34 cellular contexts compared by ENCODE assay signal in the genomic region with DNA sequence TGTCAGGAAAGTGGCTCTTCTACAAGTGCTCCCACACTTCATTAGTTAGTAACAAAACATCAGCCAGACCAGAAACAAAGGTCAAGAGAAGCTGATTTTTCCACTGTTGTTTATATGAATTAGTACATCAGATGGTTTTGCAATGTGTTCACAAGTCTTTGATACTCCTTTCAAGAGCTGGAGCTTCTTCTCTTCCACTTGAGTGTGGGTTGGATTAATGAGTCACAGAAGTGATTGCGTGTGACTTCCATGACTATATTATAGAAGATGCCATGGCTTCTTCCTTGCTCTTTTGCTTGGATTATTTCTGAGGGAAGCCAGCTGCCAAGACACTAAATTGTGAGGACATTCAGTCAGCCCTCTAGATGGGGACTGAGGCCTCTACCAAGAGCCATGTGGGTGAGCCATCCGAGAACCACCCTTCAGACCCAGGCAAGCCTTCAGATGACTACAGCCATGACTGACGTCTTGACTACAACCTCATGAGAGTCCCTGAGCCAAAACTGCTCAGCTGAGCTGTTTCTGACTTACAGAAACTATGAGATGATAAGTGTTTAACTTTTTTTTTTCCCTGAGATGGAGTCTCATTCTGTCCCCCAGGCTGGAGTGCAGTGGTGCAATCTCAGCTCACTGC. TPM values are rescaled to one million over a fixed set of nuclear protein-coding genes. Genes with fewer than 3 reads are reported as not detected.
DNase-seq lines count a peak whose midpoint lies in the region; ATAC-seq and TF ChIP-seq lines count a peak whose summit lies in the region.
"Had no signal": no experiment of that assay in that cellular context is flagged by ENCODE, and none has a peak within 500 bp of the region (broad histone marks: within the 10 kb centered on the region; RNA-seq: fewer than 3 reads in every experiment).

No MANE protein-coding gene starts in this region.

- H3K9me3 ChIP-seq in fibroblast of lung (ENCODE audit: control insufficient read depth, insufficient read depth, low read depth, low read length): no peaks in the 10 kb centered on the region
- H3K9me3 ChIP-seq: upper lobe of left lung had no signal

- TF ChIP-seq CTCF in VCaP (conservative IDR thresholded peaks at IDR 0.05): no peak
- TF ChIP-seq CTCF in fibroblast of lung (conservative IDR thresholded peaks at IDR 0.05 in 1 of 2, IDR thresholded peaks at IDR 0.05 in 1 of 2; ENCODE audit: low read depth in 1 of 2, low read length in 2 of 2): no peak
- TF ChIP-seq CTCF in GM20000 (IDR thresholded peaks at IDR 0.05; ENCODE audit: extremely low read depth, missing control alignments): no peak

- ATAC-seq in stimulated activated effector memory CD8-positive, alpha-beta T cell treated with anti-CD3 and anti-CD28 coated beads, Interleukin-12 subunit alpha, Interleukin-12 subunit beta, amount 100 ng/mL, for 72 hours: peak; percentile 66
- ATAC-seq: activated T-cell treated with anti-CD3 and anti-CD28 coated beads, Interleukin-2, amount 50 U/mL, for 4 hours; K562; stimulated activated naive B cell treated with anti-CD40 and anti-IgM and Interleukin-4, amounts not matched to agents 10 μg/mL and 1 μg/mL and 100 μg/mL, for 72 hours; WTC11 had no signal

- no peaks in the 10 kb centered on the region for H4K20me1 ChIP-seq in fibroblast of lung (ENCODE audit: control insufficient read depth, extremely low read depth, insufficient read depth, low read length)

- H3K4me1 Mint-ChIP-seq in stimulated activated effector memory CD8-positive, alpha-beta T cell treated with anti-CD3 and anti-CD28 coated beads, Interleukin-12 subunit alpha, Interleukin-12 subunit beta, amount 100 ng/mL, for 72 hours: no peaks in the 10 kb centered on the region
- H3K4me1 Mint-ChIP-seq: activated naive CD8-positive, alpha-beta T cell treated with anti-CD3 and anti-CD28 coated beads, Interleukin-2, amount 10 ng/mL, durations not matched to agents 7 days and 5 days; CD4-positive, alpha-beta memory T cell; central memory CD8-positive, alpha-beta T cell; memory B cell; stimulated activated naive B cell treated with anti-CD40 and anti-IgM and Interleukin-4, amounts not matched to agents 10 μg/mL and 1 μg/mL and 100 μg/mL, for 72 hours had no signal

- H3K27ac ChIP-seq in VCaP (peak overlapping the region; percentile 72), fibroblast of lung (ENCODE audit: insufficient read depth, low read length) (peak overlapping the region; percentile 23)
- H3K27ac ChIP-seq: 22Rv1, upper lobe of left lung had no signal

- no peaks in the 10 kb centered on the region for H3K9me3 Mint-ChIP-seq in stimulated activated effector memory CD8-positive, alpha-beta T cell treated with anti-CD3 and anti-CD28 coated beads, Interleukin-12 subunit alpha, Interleukin-12 subunit beta, amount 100 ng/mL, for 72 hours
- H3K9me3 Mint-ChIP-seq: activated T-cell treated with anti-CD3 and anti-CD28 coated beads, Interleukin-2, amount 50 U/mL, for 4 hours; CD4-positive, alpha-beta memory T cell; central memory CD8-positive, alpha-beta T cell; stimulated activated naive B cell treated with anti-CD40 and anti-IgM and Interleukin-4, amounts not matched to agents 10 μg/mL and 1 μg/mL and 100 μg/mL, for 72 hours; WTC11 had no signal

- DNase-seq in DMS53 (lab: John Stamatoyannopoulos, UW): peak; percentile 7
- no peak for DNase-seq in DMS53 treated with DMSO at 0.1 percent for 48 hours (lab: John Stamatoyannopoulos, UW; ENCODE audit: unreplicated experiment)
- peak; percentile 46 to 75 for DNase-seq in fibroblast of lung (ENCODE audit: low read depth in 2 of 2)
- no peak for DNase-seq in stimulated activated effector memory CD8-positive, alpha-beta T cell treated with anti-CD3 and anti-CD28 coated beads, Interleukin-12 subunit alpha, Interleukin-12 subunit beta, amount 100 ng/mL, for 72 hours (ENCODE audit: low spot score in 2 of 2)
- DNase-seq in GM20000 (ENCODE audit: low spot score): no peak
- DNase-seq in activated T-cell treated with anti-CD3 and anti-CD28 coated beads, Interleukin-2, amount 50 U/mL, for 1 hour: no peak
- DNase-seq in AG08395 (ENCODE audit: low spot score): no peak
- DNase-seq: activated CD4-positive, alpha-beta T cell treated with anti-CD3 and anti-CD28 coated beads, Interleukin-2, amount 50 U/mL, for 1 hour; activated gamma-delta T cell; activated naive CD8-positive, alpha-beta T cell treated with anti-CD3 and anti-CD28 coated beads, Interleukin-2, amount 10 ng/mL, durations not matched to agents 7 days and 5 days; activated T-cell treated with anti-CD3 and anti-CD28 coated beads, Interleukin-2, amount 50 U/mL, for 4 hours; AML-193; CD4-positive, alpha-beta memory T cell; H9; hypothalamus; NCI-H187; NCI-H446 treated with DMSO at 0.1 percent for 48 hours; NCI-H82; SHP77 treated with DMSO at 0.1 percent for 48 hours; stimulated activated naive B cell treated with anti-CD40 and anti-IgM and Interleukin-4, amounts not matched to agents 10 μg/mL and 1 μg/mL and 100 μg/mL, for 72 hours; substantia nigra; T-helper 9 cell had no signal

- no peak overlapping the region for H3K4me2 ChIP-seq in fibroblast of lung (ENCODE audit: extremely low read depth, insufficient read depth, low read length)

- H3K36me3 Mint-ChIP-seq in stimulated activated effector memory CD8-positive, alpha-beta T cell treated with anti-CD3 and anti-CD28 coated beads, Interleukin-12 subunit alpha, Interleukin-12 subunit beta, amount 100 ng/mL, for 72 hours: no peaks in the 10 kb centered on the region
- H3K36me3 Mint-ChIP-seq: activated naive CD8-positive, alpha-beta T cell treated with anti-CD3 and anti-CD28 coated beads, Interleukin-2, amount 10 ng/mL, durations not matched to agents 7 days and 5 days; CD4-positive, alpha-beta memory T cell; memory B cell; stimulated activated naive B cell treated with anti-CD40 and anti-IgM and Interleukin-4, amounts not matched to agents 10 μg/mL and 1 μg/mL and 100 μg/mL, for 72 hours; WTC11 had no signal

- H2AFZ ChIP-seq in fibroblast of lung (ENCODE audit: low read length): no peak overlapping the region

- H3K36me3 ChIP-seq in fibroblast of lung (ENCODE audit: control insufficient read depth, insufficient read depth, low read length): no peaks in the 10 kb centered on the region
- H3K36me3 ChIP-seq: upper lobe of left lung had no signal

- H3K27ac Mint-ChIP-seq in stimulated activated effector memory CD8-positive, alpha-beta T cell treated with anti-CD3 and anti-CD28 coated beads, Interleukin-12 subunit alpha, Interleukin-12 subunit beta, amount 100 ng/mL, for 72 hours: no peak overlapping the region
- H3K27ac Mint-ChIP-seq: activated naive CD8-positive, alpha-beta T cell treated with anti-CD3 and anti-CD28 coated beads, Interleukin-2, amount 10 ng/mL, durations not matched to agents 7 days and 5 days; CD4-positive, alpha-beta memory T cell; memory B cell; stimulated activated naive B cell treated with anti-CD40 and anti-IgM and Interleukin-4, amounts not matched to agents 10 μg/mL and 1 μg/mL and 100 μg/mL, for 72 hours; WTC11 had no signal

- peaks cover 3% of the 10 kb centered on the region for H3K4me1 ChIP-seq in fibroblast of lung (ENCODE audit: control insufficient read depth, extremely low read depth, insufficient read depth, low read length)
- H3K4me1 ChIP-seq: upper lobe of left lung had no signal

- H3K9ac ChIP-seq in fibroblast of lung (ENCODE audit: insufficient read depth, low read length): no peak overlapping the region

- no peak overlapping the region for H3K4me3 Mint-ChIP-seq in stimulated activated effector memory CD8-positive, alpha-beta T cell treated with anti-CD3 and anti-CD28 coated beads, Interleukin-12 subunit alpha, Interleukin-12 subunit beta, amount 100 ng/mL, for 72 hours
- H3K4me3 Mint-ChIP-seq: activated naive CD8-positive, alpha-beta T cell treated with anti-CD3 and anti-CD28 coated beads, Interleukin-2, amount 10 ng/mL, durations not matched to agents 7 days and 5 days; activated T-cell treated with anti-CD3 and anti-CD28 coated beads, Interleukin-2, amount 50 U/mL, for 4 hours; CD4-positive, alpha-beta memory T cell; central memory CD8-positive, alpha-beta T cell; H9; memory B cell; stimulated activated naive B cell treated with anti-CD40 and anti-IgM and Interleukin-4, amounts not matched to agents 10 μg/mL and 1 μg/mL and 100 μg/mL, for 72 hours; WTC11 had no signal

- H3K4me3 ChIP-seq in fibroblast of lung (replicated peaks in 1 of 4; ENCODE audit: control extremely low read depth in 1 of 4, insufficient read depth in 1 of 4, low read depth in 3 of 4, low read length in 4 of 4): no peak overlapping the region
- H3K4me3 ChIP-seq: K562, upper lobe of left lung had no signal

- H3K79me2 ChIP-seq in fibroblast of lung (ENCODE audit: control insufficient read depth, insufficient read depth, low read length): no peaks in the 10 kb centered on the region

- H3K27me3 ChIP-seq in fibroblast of lung (ENCODE audit: control insufficient read depth, insufficient read depth, low read length): no peaks in the 10 kb centered on the region
- H3K27me3 ChIP-seq: upper lobe of left lung had no signal

RNA-seq across cellular contexts. Expression of gene SOWAHB, which starts 18.1 kb away (rescaled TPM):
- total RNA-seq in fibroblast of lung: under 0.01 and 0.17 TPM in 2 replicates
- polyA plus RNA-seq in fibroblast of lung: 0.07 TPM in 1 of 2 replicates, not detected in the other
- polyA plus RNA-seq in fibroblast of lung (2012): 0.03 and 0.05 TPM in 2 replicates
- 0.31 TPM in 1 of 2 replicates, not detected in the other for polyA minus RNA-seq in fibroblast of lung (ENCODE audit: low replicate concordance)
- total RNA-seq: CD4-positive, alpha-beta memory T cell; dermis microvascular lymphatic vessel endothelial cell; glomerular endothelial cell; HT1080; K562; M059J had no signal
- polyA plus RNA-seq: CD4-positive, alpha-beta memory T cell; K562; neural cell had no signal

Comparison
In these comparisons a context has a peak if more than half of its experiments do, and no peak if none do; other contexts are left out.
1. DNase-seq: peak in DMS53 (single experiment) and fibroblast of lung (2 of 2); none in DMS53 treated with DMSO at 0.1 percent for 48 hours (single experiment), stimulated activated effector memory CD8-positive, alpha-beta T cell treated with anti-CD3 and anti-CD28 coated beads, Interleukin-12 subunit alpha, Interleukin-12 subunit beta, amount 100 ng/mL, for 72 hours (0 of 2), GM20000 (single experiment), activated T-cell treated with anti-CD3 and anti-CD28 coated beads, Interleukin-2, amount 50 U/mL, for 1 hour (single experiment) and AG08395 (single experiment).